1 cellular context compared by ENCODE assay signal in genomic region chr1:156768610-156769295, GRCh38.
TF ChIP-seq lines count a peak whose summit lies in the region.

No MANE protein-coding gene starts in this region.

TF ChIP-seq in endothelial cell of umbilical vein, 7 proteins besides CTCF, POLR2A, EP300 and RAD21:
- TF ChIP-seq POLR2AphosphoS5 (IDR thresholded peaks at IDR 0.05; ENCODE audit: insufficient read depth, low read depth, low read length): no peak
- TF ChIP-seq FOS (IDR thresholded peaks at IDR 0.05; ENCODE audit: borderline replicate concordance, insufficient read depth, low read length): no peak
- TF ChIP-seq MYC (IDR thresholded peaks at IDR 0.05; ENCODE audit: low read depth, low read length): no peak
- no peak for TF ChIP-seq JUN (IDR thresholded peaks at IDR 0.05; ENCODE audit: borderline replicate concordance, insufficient read depth, insufficient read length, low read depth)
- TF ChIP-seq MAX (IDR thresholded peaks at IDR 0.05; ENCODE audit: insufficient read depth, insufficient read length): no peak
- no peak for TF ChIP-seq GATA2 (IDR thresholded peaks at IDR 0.05; ENCODE audit: insufficient read depth, insufficient read length, low read depth, low read length)
- no peak for TF ChIP-seq EZH2 (IDR thresholded peaks at IDR 0.05; ENCODE audit: borderline replicate concordance, low read depth, low read length, severe bottlenecking)
